ENCODE assay signal across 20 cellular contexts in genomic region chr22:50220603-50221409, GRCh38. TPM values are rescaled to one million over a fixed set of nuclear protein-coding genes. Genes with fewer than 3 reads are reported as not detected.
DNase-seq lines count a peak whose midpoint lies in the region; ATAC-seq, FAIRE-seq and TF ChIP-seq lines count a peak whose summit lies in the region.
"Had no signal": no experiment of that assay in that cellular context is flagged by ENCODE, and none has a peak within 500 bp of the region (broad histone marks: within the 10 kb centered on the region; RNA-seq: fewer than 3 reads in every experiment).

No MANE protein-coding gene starts in this region.

- no peak overlapping the region for H2BK15ac ChIP-seq in mesenchymal stem cell (ENCODE audit: low read depth, poor library complexity, severe bottlenecking)

- no peak overlapping the region for H2BK120ac ChIP-seq in mesenchymal stem cell (ENCODE audit: low read depth, low read length)

- no peaks in the 10 kb centered on the region for H3K27me3 Mint-ChIP-seq in osteocyte (ENCODE audit: unreplicated experiment)

- DNase-seq in bronchial epithelial cell (ENCODE audit: low read depth): no peak
- no peak for DNase-seq in mesenchymal stem cell
- DNase-seq in NCI-H1930 (lab: John Stamatoyannopoulos, UW): no peak
- no peak for DNase-seq in osteocyte (ENCODE audit: extremely low spot score, unreplicated experiment)
- DNase-seq: COR-L47, EL, KG1, NCI-H1436 treated with DMSO at 0.1 percent for 48 hours, NCI-H2081 treated with DMSO at 0.1 percent for 48 hours, NCI-H524, Right ventricle myocardium superior had no signal

- H3K4me3 Mint-ChIP-seq in osteocyte (ENCODE audit: unreplicated experiment): no peak overlapping the region
- H3K4me3 Mint-ChIP-seq: CD14-positive monocyte had no signal

- no peak for TF ChIP-seq CTCF in HEK293 (tag by site-specific recombination; IDR thresholded peaks at IDR 0.05)
- no peak for TF ChIP-seq CTCF in bronchial epithelial cell (IDR thresholded peaks at IDR 0.05; ENCODE audit: insufficient read depth, low read length, severe bottlenecking)
- no peak for TF ChIP-seq CTCF in osteocyte (IDR thresholded peaks at IDR 0.05)

- H4K8ac ChIP-seq in mesenchymal stem cell (ENCODE audit: low read length): no peak overlapping the region

- H3K9me3 ChIP-seq in BLaER1: no peaks in the 10 kb centered on the region
- no peaks in the 10 kb centered on the region for H3K9me3 ChIP-seq in HEK293 (ENCODE audit: control insufficient read depth, insufficient read depth, low read depth, low read length)
- no peaks in the 10 kb centered on the region for H3K9me3 ChIP-seq in mesenchymal stem cell (ENCODE audit: control insufficient read depth, low read length)
- H3K9me3 ChIP-seq: A549, HAP-1 had no signal

- peaks cover 93% of the 10 kb centered on the region for H4K20me1 ChIP-seq in BLaER1

- H3K4me3 ChIP-seq in BLaER1 (no peak overlapping the region; the same call in 1 of the 2 replicates), HEK293 (ENCODE audit: low read depth, low read length) (no peak overlapping the region), bronchial epithelial cell (ENCODE audit: low read depth, low read length) (no peak overlapping the region), mesenchymal stem cell (ENCODE audit: insufficient read depth in 1 of 2, low read depth in 1 of 2, low read length in 2 of 2) (no peak overlapping the region)
- H3K4me3 ChIP-seq: A549, HAP-1, SK-N-MC had no signal

- H3K36me3 ChIP-seq in BLaER1 (peaks cover 92% of the 10 kb centered on the region), HEK293 (ENCODE audit: control insufficient read depth in 2 of 2, insufficient read depth in 1 of 2, low read length in 2 of 2) (peaks cover 17 to 98% of the 10 kb centered on the region in 2 experiments), bronchial epithelial cell (ENCODE audit: control insufficient read depth, insufficient read depth, low read length) (peaks cover 36% of the 10 kb centered on the region), mesenchymal stem cell (ENCODE audit: control insufficient read depth in 1 of 2, insufficient read depth in 2 of 2, low read depth in 1 of 2, low read length in 2 of 2) (peaks cover 92 to 98% of the 10 kb centered on the region in 2 experiments)

- no peaks in the 10 kb centered on the region for H3K9me3 Mint-ChIP-seq in osteocyte (ENCODE audit: unreplicated experiment)
- H3K9me3 Mint-ChIP-seq: CD14-positive monocyte had no signal

- H3K79me1 ChIP-seq in mesenchymal stem cell (replicated peaks; ENCODE audit: low read length, poor library complexity, severe bottlenecking): peaks cover 22% of the 10 kb centered on the region

- peak overlapping the region; percentile 16 for H4K91ac ChIP-seq in mesenchymal stem cell (ENCODE audit: low read length)

- H3K4me1 Mint-ChIP-seq in osteocyte (ENCODE audit: unreplicated experiment): peaks cover 6% of the 10 kb centered on the region

- H3K36me3 Mint-ChIP-seq in osteocyte (ENCODE audit: unreplicated experiment): peaks cover 33% of the 10 kb centered on the region

- no peak overlapping the region for H3K4ac ChIP-seq in mesenchymal stem cell (ENCODE audit: low read depth in 1 of 2, low read length in 2 of 2)

- no peak overlapping the region for H2BK5ac ChIP-seq in mesenchymal stem cell (ENCODE audit: low read depth, low read length, poor library complexity, severe bottlenecking)

- H3K27me3 ChIP-seq in BLaER1: no peaks in the 10 kb centered on the region
- no peaks in the 10 kb centered on the region for H3K27me3 ChIP-seq in bronchial epithelial cell (ENCODE audit: control insufficient read depth, insufficient read depth, low read length)
- no peaks in the 10 kb centered on the region for H3K27me3 ChIP-seq in mesenchymal stem cell (ENCODE audit: control insufficient read depth in 1 of 2, insufficient read depth in 1 of 2, low read length in 2 of 2)

- peak overlapping the region; percentile 80 for H3K4me2 ChIP-seq in BLaER1
- H3K4me2 ChIP-seq in mesenchymal stem cell (ENCODE audit: low read length, poor library complexity, severe bottlenecking): no peak overlapping the region
- H3K4me2 ChIP-seq: A549 had no signal

- H3K9ac ChIP-seq in BLaER1 (no peak overlapping the region), mesenchymal stem cell (ENCODE audit: low read length) (no peak overlapping the region)

- CTCF ChIA-PET in HEK293 (lab: Yijun Ruan, JAX): interaction anchor here (0.6 kb wide), 1 partner anchor 18 kb away, joined by 4 read pairs; no protein-coding TSS in a partner anchor

- ATAC-seq in HG03175 (IDR thresholded peaks at IDR 0.05; ENCODE audit: unreplicated experiment): no peak
- no peak for ATAC-seq in GM21576 (IDR thresholded peaks at IDR 0.05; ENCODE audit: unreplicated experiment)
- ATAC-seq: A549, Panc1 had no signal

- POLR2A ChIA-PET in HEK293 (lab: Yijun Ruan, JAX): no interaction called here

- 98% methylated on average over 45 of the region's 45 CpGs for WGBS in mesenchymal stem cell

- H3K23ac ChIP-seq in mesenchymal stem cell (ENCODE audit: low read length in 2 of 2): no peak overlapping the region

- no peak overlapping the region for H2BK12ac ChIP-seq in mesenchymal stem cell (ENCODE audit: low read length in 2 of 2)

- no peak overlapping the region for H3K14ac ChIP-seq in mesenchymal stem cell (ENCODE audit: low read length in 2 of 2)

- H3K27ac Mint-ChIP-seq in osteocyte (ENCODE audit: unreplicated experiment): no peak overlapping the region
- H3K27ac Mint-ChIP-seq: CD14-positive monocyte had no signal

- H3K4me1 ChIP-seq in BLaER1: peaks cover 85% of the 10 kb centered on the region
- peaks cover 2% of the 10 kb centered on the region; the same call in 1 of the 2 replicates for H3K4me1 ChIP-seq in HEK293 (ENCODE audit: control insufficient read depth, insufficient read depth, low read length)
- peaks cover 10% of the 10 kb centered on the region for H3K4me1 ChIP-seq in mesenchymal stem cell (ENCODE audit: control insufficient read depth, insufficient read depth, low read depth, low read length)
- H3K4me1 ChIP-seq: A549, HAP-1 had no signal

- H2AFZ ChIP-seq in mesenchymal stem cell (ENCODE audit: low read depth, low read length): no peak overlapping the region

- H2AK5ac ChIP-seq in mesenchymal stem cell (ENCODE audit: low read length, severe bottlenecking): no peak overlapping the region

- FAIRE-seq in bronchial epithelial cell (lab: Jason Lieb, UNC): peak; percentile 89
- FAIRE-seq: A549 had no signal

- H3K27ac ChIP-seq in BLaER1 (no peak overlapping the region; the same call in 1 of the 2 replicates), HEK293 (ENCODE audit: extremely low read depth, low read depth, low read length) (no peak overlapping the region), mesenchymal stem cell (ENCODE audit: low read length, poor library complexity, severe bottlenecking) (no peak overlapping the region)
- H3K27ac ChIP-seq: A549, SK-N-MC had no signal

- no peak overlapping the region for H3K18ac ChIP-seq in mesenchymal stem cell (ENCODE audit: low read depth in 1 of 2, low read length in 2 of 2)

TF ChIP-seq in HEK293, 187 proteins besides CTCF, POLR2A, EP300 and RAD21:
- peak; percentile 74 for TF ChIP-seq ZFHX2 (tag by site-specific recombination; conservative IDR thresholded peaks at IDR 0.05)
- peak; percentile 80 for TF ChIP-seq EGR2 (tag by site-specific recombination; IDR thresholded peaks at IDR 0.05; ENCODE audit: low read depth)
- TF ChIP-seq ZNF513 (tag by site-specific recombination; IDR thresholded peaks at IDR 0.05): no peak

RNA-seq across cellular contexts. Expression of gene SELENOO, which starts 20.0 kb away (rescaled TPM):
- total RNA-seq in bronchial epithelial cell (20.8 and 25.7 TPM in 2 replicates), osteocyte (23.9 and 25.0 TPM in 2 replicates)
- 13.6 TPM for polyA plus RNA-seq in mesenchymal stem cell (2013, experiment 1 of 2)
- polyA plus RNA-seq in mesenchymal stem cell (2013, experiment 2 of 2): 12.6 TPM

RNA-seq across cellular contexts. Expression of gene TUBGCP6, which starts 24.0 kb away (rescaled TPM):
- total RNA-seq in bronchial epithelial cell (18.2 TPM in 2 replicates), osteocyte (52.5 and 55.7 TPM in 2 replicates)
- 10.1 TPM for polyA plus RNA-seq in mesenchymal stem cell (2013, experiment 1 of 2)
- polyA plus RNA-seq in mesenchymal stem cell (2013, experiment 2 of 2): 9.1 TPM

RNA-seq across cellular contexts. Expression of gene HDAC10, which starts 30.3 kb away (rescaled TPM):
- total RNA-seq in bronchial epithelial cell (9.7 and 13.8 TPM in 2 replicates), osteocyte (37.7 and 38.3 TPM in 2 replicates)
- 21.1 TPM for polyA plus RNA-seq in mesenchymal stem cell (2013, experiment 1 of 2)
- polyA plus RNA-seq in mesenchymal stem cell (2013, experiment 2 of 2): 19.2 TPM

RNA-seq across cellular contexts. Expression of gene TRABD, which starts 35.1 kb away (rescaled TPM):
- total RNA-seq in bronchial epithelial cell (38.3 and 43.7 TPM in 2 replicates), osteocyte (24.3 and 25.9 TPM in 2 replicates)
- polyA plus RNA-seq in mesenchymal stem cell (2013, experiment 1 of 2): 28.4 TPM
- 27.7 TPM for polyA plus RNA-seq in mesenchymal stem cell (2013, experiment 2 of 2)

RNA-seq across cellular contexts. Expression of gene MAPK12, which starts 40.7 kb away (rescaled TPM):
- total RNA-seq in bronchial epithelial cell (12.4 and 14.1 TPM in 2 replicates), osteocyte (24.8 and 27.3 TPM in 2 replicates)
- polyA plus RNA-seq in mesenchymal stem cell (2013, experiment 1 of 2): 34.8 TPM
- 35.2 TPM for polyA plus RNA-seq in mesenchymal stem cell (2013, experiment 2 of 2)
